In genomic region chrX:131366387-131366786, GRCh38 we compare ENCODE assay signal across 15 cellular contexts.
DNase-seq lines count a peak whose midpoint lies in the region; ATAC-seq and TF ChIP-seq lines count a peak whose summit lies in the region.
"Had no signal": no experiment of that assay in that cellular context is flagged by ENCODE, and none has a peak within 500 bp of the region (broad histone marks: within the 10 kb centered on the region; RNA-seq: fewer than 3 reads in every experiment).

No MANE protein-coding gene starts in this region.

- DNase-seq in A673 (ENCODE audit: low spot score) (peak; percentile 3), left lobe of liver (ENCODE audit: low spot score) (no peak), GM19240 (ENCODE audit: insufficient read length, low spot score) (no peak), ascending aorta (ENCODE audit: low spot score in 2 of 2) (no peak)
- DNase-seq: activated CD8-positive, alpha-beta memory T cell treated with anti-CD3 and anti-CD28 coated beads, Interleukin-2, amount 50 U/mL, for 4 hours; CD4-positive, CD25-positive, alpha-beta regulatory T cell; left cardiac atrium; NCI-H774; T-helper 9 cell; upper lobe of right lung had no signal

- H3K36me3 ChIP-seq in A673 (ENCODE audit: insufficient read depth, low read length, poor library complexity, severe bottlenecking) (no peaks in the 10 kb centered on the region), ascending aorta (no peaks in the 10 kb centered on the region)
- H3K36me3 ChIP-seq: upper lobe of right lung had no signal

- H3K27ac ChIP-seq in A673 (ENCODE audit: low read depth, low read length, poor library complexity, severe bottlenecking) (no peak overlapping the region), VCaP (no peak overlapping the region), ascending aorta (no peak overlapping the region)
- H3K27ac ChIP-seq: upper lobe of right lung had no signal

- H3K4me1 ChIP-seq in A673 (ENCODE audit: insufficient read depth, low read length, poor library complexity, severe bottlenecking) (no peaks in the 10 kb centered on the region), ascending aorta (no peaks in the 10 kb centered on the region)
- H3K4me1 ChIP-seq: upper lobe of right lung had no signal

- peak; percentile 22; the same call in 1 of the 2 replicates for TF ChIP-seq CTCF in A673 (conservative IDR thresholded peaks at IDR 0.05; ENCODE audit: low read depth, low read length)
- TF ChIP-seq CTCF in VCaP (conservative IDR thresholded peaks at IDR 0.05) = peak; percentile 64
- no peak for TF ChIP-seq CTCF in ascending aorta (IDR thresholded peaks at IDR 0.05)

- no peak overlapping the region for H3K4me3 ChIP-seq in A673 (ENCODE audit: low read depth, low read length, poor library complexity, severe bottlenecking)
- H3K4me3 ChIP-seq in ascending aorta = no peak overlapping the region
- H3K4me3 ChIP-seq: upper lobe of right lung had no signal

- CTCF ChIA-PET in A673 (lab: Charles Lee) = no interaction called here

- POLR2A ChIA-PET in A673 (lab: Charles Lee; ENCODE audit: low non-redundant PET) = no interaction called here

- peak; percentile 52 for ATAC-seq in GM19438 (IDR thresholded peaks at IDR 0.05; ENCODE audit: low read depth, unreplicated experiment)
- peak; percentile 70 for ATAC-seq in left lobe of liver
- no peak for ATAC-seq in GM18907 (IDR thresholded peaks at IDR 0.05; ENCODE audit: unreplicated experiment)
- no peak for ATAC-seq in GM21423 (IDR thresholded peaks at IDR 0.05; ENCODE audit: unreplicated experiment)
- ATAC-seq: esophagus mucosa, left cardiac atrium, upper lobe of right lung had no signal

- intact Hi-C loops in A673 (cut with micrococcal nuclease; ENCODE audit: unreplicated experiment) = no loop called here
- intact Hi-C loops in ascending aorta (cut with DNase I) = no loop called here

- no TSS peak for BruUV-seq in A673 (replicated peaks; lab: Mats Ljungman, UMichigan)

- no peaks in the 10 kb centered on the region for H3K9me3 ChIP-seq in A673 (ENCODE audit: low read depth, low read length, poor library complexity, severe bottlenecking)
- no peaks in the 10 kb centered on the region for H3K9me3 ChIP-seq in ascending aorta
- H3K9me3 ChIP-seq: upper lobe of right lung had no signal

- H3K27me3 ChIP-seq in A673 (replicated peaks; ENCODE audit: insufficient read depth, low read depth, low read length, poor library complexity) = peaks cover 63% of the 10 kb centered on the region
- H3K27me3 ChIP-seq in ascending aorta = no peaks in the 10 kb centered on the region
- H3K27me3 ChIP-seq: upper lobe of right lung had no signal

Comparison
In these comparisons a context has a peak if more than half of its experiments do, and no peak if none do; other contexts are left out.
1. CTCF ChIP-seq: peak in A673 (single experiment) and VCaP (single experiment); none in ascending aorta (0 of 3).
2. ATAC-seq: peak in GM19438 (single experiment) and left lobe of liver (single experiment); none in GM18907 (single experiment) and GM21423 (single experiment).